In the genomic region with DNA sequence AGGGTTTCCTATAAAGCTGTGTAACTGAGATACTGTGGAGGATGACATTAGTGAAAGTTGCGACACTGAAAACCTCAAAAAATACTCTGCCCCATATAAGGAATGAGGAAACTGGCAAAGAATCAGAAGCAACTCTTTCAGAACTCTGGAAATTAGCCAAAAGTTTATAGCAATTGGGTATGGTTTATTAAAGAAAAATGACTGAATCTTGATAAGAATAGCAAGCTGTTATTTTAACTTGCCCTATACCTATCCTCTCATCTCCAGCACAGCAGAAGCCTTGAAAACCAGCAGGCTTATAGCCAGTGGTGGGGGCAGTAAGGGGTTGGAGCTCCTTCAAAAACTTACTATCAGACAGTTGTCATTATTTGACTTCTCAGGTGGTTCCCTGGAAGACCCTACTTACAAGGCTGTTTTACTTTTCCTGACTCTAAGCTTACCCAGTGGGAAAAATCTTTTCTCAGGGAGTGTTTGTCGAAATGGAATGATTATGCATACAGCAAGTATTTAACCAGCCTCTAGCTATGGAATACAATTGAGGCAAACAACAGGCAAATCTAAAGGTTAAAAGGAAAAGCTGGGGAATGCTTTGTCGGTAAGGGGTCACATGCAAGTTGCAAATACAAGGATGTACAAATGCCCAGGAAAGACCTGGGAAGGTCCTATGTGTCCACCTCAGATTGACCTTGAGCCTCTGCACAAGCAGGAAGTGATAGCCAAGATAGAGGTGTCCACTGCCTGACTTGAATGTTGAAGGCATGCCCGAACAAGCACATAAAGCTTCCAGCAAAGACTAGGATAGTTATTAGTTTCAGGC, we compare ENCODE assay signal across 14 cellular contexts. TPM values are rescaled to one million over a fixed set of nuclear protein-coding genes. Genes with fewer than 3 reads are reported as not detected.
DNase-seq lines count a peak whose midpoint lies in the region; ATAC-seq and TF ChIP-seq lines count a peak whose summit lies in the region.
"Had no signal": no experiment of that assay in that cellular context is flagged by ENCODE, and none has a peak within 500 bp of the region (broad histone marks: within the 10 kb centered on the region; RNA-seq: fewer than 3 reads in every experiment).

No MANE protein-coding gene starts in this region.

- peaks cover 20 to 32% of the 10 kb centered on the region in 2 donors for H3K9me3 ChIP-seq in breast epithelium

- no peak overlapping the region for H3K4me3 ChIP-seq in breast epithelium
- H3K4me3 ChIP-seq: transverse colon had no signal

- intact Hi-C loops in breast epithelium (cut with DNase I; ENCODE audit: low total_unique reads) = no loop called here

- peak overlapping the region; percentile 64 to 65 for H3K27ac ChIP-seq in breast epithelium
- H3K27ac ChIP-seq: transverse colon had no signal

- no peaks in the 10 kb centered on the region for H3K36me3 ChIP-seq in breast epithelium

- no peak for TF ChIP-seq POLR2A in breast epithelium (IDR thresholded peaks at IDR 0.05)

- no peaks in the 10 kb centered on the region for H3K27me3 ChIP-seq in breast epithelium
- H3K27me3 ChIP-seq: transverse colon had no signal

- H3K4me1 ChIP-seq in breast epithelium = peaks cover 0 to 6% of the 10 kb centered on the region in 2 donors
- H3K4me1 ChIP-seq: transverse colon had no signal

- DNase-seq in AG20443 (ENCODE audit: low spot score) (peak; percentile 21), Kasumi-1 (lab: John Stamatoyannopoulos, UW) (peak; percentile 64 to 66), breast epithelium (ENCODE audit: low spot score in 2 of 2) (no peak), iris pigment epithelial cell (ENCODE audit: low read depth) (peak; percentile 85), T-helper 2 cell (no peak), ACHN (no peak)
- DNase-seq: activated CD4-positive, alpha-beta T cell treated with anti-CD3 and anti-CD28 coated beads for 48 hours; activated naive CD4-positive, alpha-beta T cell treated with anti-CD3 and anti-CD28 coated beads, Interleukin-2, amount 10 ng/mL, durations not matched to agents 7 days and 5 days; left colon; NCI-H2107; posterior cingulate gyrus; transverse colon had no signal

- in situ Hi-C loops in ACHN (cut with HindIII; ENCODE audit: low pct_ligation_motif_present, low pct_unique_long_range_greater_than_20kb, low sequenced_read_pairs) = no loop called here

- ATAC-seq in HG03460 (IDR thresholded peaks at IDR 0.05; ENCODE audit: unreplicated experiment) = no peak
- no peak for ATAC-seq in HG03139 (IDR thresholded peaks at IDR 0.05; ENCODE audit: unreplicated experiment)
- ATAC-seq: left colon had no signal

- TF ChIP-seq CTCF in breast epithelium (IDR thresholded peaks at IDR 0.05) = no peak

RNA-seq across cellular contexts. Expression of gene FAM151B, which starts 21.0 kb away (rescaled TPM):
- total RNA-seq in breast epithelium = 1 to 10 TPM; 2.7 to 7.3 (median 5.2) TPM

RNA-seq across cellular contexts. Expression of gene ZFYVE16, which starts 59.0 kb away (rescaled TPM):
- total RNA-seq in breast epithelium = 10 to 100 TPM; 28.0 to 61.9 (median 50.5) TPM

Comparison
In these comparisons a context has a peak if more than half of its experiments do, and no peak if none do; other contexts are left out.
1. DNase-seq: peak in AG20443 (single experiment), Kasumi-1 (2 of 2) and iris pigment epithelial cell (single experiment); none in breast epithelium (0 of 2), T-helper 2 cell (0 of 5) and ACHN (single experiment).